1 cellular context compared by ENCODE assay signal in genomic region chr15:73633111-73633990, GRCh38.
A peak's percentile ranks its signal among the peaks of the same experiment; 100 is the strongest.
TF ChIP-seq lines count a peak whose summit lies in the region.

NPTN (minus strand) TSS chr15:73633389; CDS start chr15:73633215, 174 bp downstream.

TF ChIP-seq in WTC11, 78 proteins besides CTCF, POLR2A, EP300 and RAD21 (continued from another document):
- TF ChIP-seq PRDM15 (CRISPR knock-in tag; IDR thresholded peaks at IDR 0.05) (no peak), NR1H2 (CRISPR knock-in tag; IDR thresholded peaks at IDR 0.05) (no peak), STAT6 (CRISPR knock-in tag; conservative IDR thresholded peaks at IDR 0.05; ENCODE audit: low read depth) (no peak), E2F5 (CRISPR knock-in tag; IDR thresholded peaks at IDR 0.05) (peak; percentile 76; the same call in 1 of the 2 replicates), ZNF263 (CRISPR knock-in tag; IDR thresholded peaks at IDR 0.05; ENCODE audit: low read depth) (peak; percentile 56; the same call in 1 of the 2 replicates), PREB (CRISPR knock-in tag; IDR thresholded peaks at IDR 0.05; ENCODE audit: borderline replicate concordance) (no peak), MAX (CRISPR knock-in tag; IDR thresholded peaks at IDR 0.05) (peak; percentile 85; the same call in 1 of the 2 replicates), FOXK1 (CRISPR knock-in tag; IDR thresholded peaks at IDR 0.05) (peak; percentile 50; the same call in 1 of the 2 replicates), ZNF416 (CRISPR knock-in tag; IDR thresholded peaks at IDR 0.05) (no peak), IRF2 (CRISPR knock-in tag; IDR thresholded peaks at IDR 0.05; ENCODE audit: borderline replicate concordance, low read depth) (no peak), NFATC4 (CRISPR knock-in tag; IDR thresholded peaks at IDR 0.05) (no peak), ZBTB43 (CRISPR knock-in tag; IDR thresholded peaks at IDR 0.05) (0 out of 2 replicates have a peak, but pooled peaks have one; percentile 20), OVOL2 (CRISPR knock-in tag; IDR thresholded peaks at IDR 0.05; ENCODE audit: borderline replicate concordance) (no peak), ETV6 (CRISPR knock-in tag; IDR thresholded peaks at IDR 0.05) (0 out of 2 replicates have a peak, but pooled peaks have one; percentile 14), SP1 (CRISPR knock-in tag; conservative IDR thresholded peaks at IDR 0.05) (peak; percentile 94), NFYB (CRISPR knock-in tag; conservative IDR thresholded peaks at IDR 0.05; ENCODE audit: low read depth) (peak; percentile 63), IRF1 (CRISPR knock-in tag; IDR thresholded peaks at IDR 0.05) (no peak), USF1 (CRISPR knock-in tag; IDR thresholded peaks at IDR 0.05) (peak; percentile 99), E2F1 (CRISPR knock-in tag; IDR thresholded peaks at IDR 0.05) (0 out of 2 replicates have a peak, but pooled peaks have one; percentile 47), USF2 (CRISPR knock-in tag; IDR thresholded peaks at IDR 0.05) (peak; percentile 99), GRHL2 (CRISPR knock-in tag; IDR thresholded peaks at IDR 0.05; ENCODE audit: insufficient replicate concordance, severe bottlenecking) (no peak), SMAD4 (CRISPR knock-in tag; IDR thresholded peaks at IDR 0.05) (no peak), FOXP4 (CRISPR knock-in tag; IDR thresholded peaks at IDR 0.05) (no peak)
